Comparison of ENCODE assay signal across 8 cellular contexts in genomic region chr7:102439963-102440795, GRCh38. TPM values are rescaled to one million over a fixed set of nuclear protein-coding genes. Genes with fewer than 3 reads are reported as not detected.
DNase-seq lines count a peak whose midpoint lies in the region; ATAC-seq lines count a peak whose summit lies in the region.
"Had no signal": no experiment of that assay in that cellular context is flagged by ENCODE, and none has a peak within 500 bp of the region (broad histone marks: within the 10 kb centered on the region; RNA-seq: fewer than 3 reads in every experiment).

No MANE protein-coding gene starts in this region.

- ATAC-seq in GM18868 (IDR thresholded peaks at IDR 0.05; ENCODE audit: unreplicated experiment), result no peak

- H3K4me2 ChIP-seq in BLaER1 treated with 17β-estradiol and CSF1 and Interleukin-3, amounts not matched to agents 10 nM and 100 nM, result peak overlapping the region; percentile 31 to 88 (median 69)

- H3K36me3 ChIP-seq in BLaER1 treated with 17β-estradiol and CSF1 and Interleukin-3, amounts not matched to agents 10 nM and 100 nM, result peaks cover 42 to 85% (median 73%) of the 10 kb centered on the region in 11 experiments
- peaks cover 24% of the 10 kb centered on the region for H3K36me3 ChIP-seq in SJSA1

- H3K4me3 ChIP-seq in BLaER1 treated with 17β-estradiol and CSF1 and Interleukin-3, amounts not matched to agents 10 nM and 100 nM, result no peak overlapping the region
- no peak overlapping the region for H3K4me3 ChIP-seq in SJSA1
- H3K4me3 ChIP-seq: coronary artery had no signal

- peak overlapping the region in 10 of 11 experiments; percentile 3 to 93 (median 78); a peak in 20 of 22 replicates for H3K27ac ChIP-seq in BLaER1 treated with 17β-estradiol and CSF1 and Interleukin-3, amounts not matched to agents 10 nM and 100 nM
- H3K27ac ChIP-seq in SJSA1, result peak overlapping the region; percentile 50

- H3K9ac ChIP-seq in BLaER1 treated with 17β-estradiol and CSF1 and Interleukin-3, amounts not matched to agents 10 nM and 100 nM, result peak overlapping the region in 9 of 11 experiments; percentile 9 to 79 (median 58); a peak in 15 of 22 replicates

- no peaks in the 10 kb centered on the region for H3K27me3 ChIP-seq in BLaER1 treated with 17β-estradiol and CSF1 and Interleukin-3, amounts not matched to agents 10 nM and 100 nM
- no peaks in the 10 kb centered on the region for H3K27me3 ChIP-seq in SJSA1 (replicated peaks)

- DNase-seq in SJSA1 (ENCODE audit: low read depth in 1 of 2, low spot score in 2 of 2) (peak; percentile 86 to 95), iris pigment epithelial cell (ENCODE audit: low read depth) (peak; percentile 75), NCI-H82 (lab: John Stamatoyannopoulos, UW) (no peak)
- DNase-seq in central memory CD4-positive, alpha-beta T cell, result no peak
- DNase-seq: NCI-H1417 treated with DMSO at 0.1 percent for 48 hours had no signal

- H3K9me3 ChIP-seq in BLaER1 treated with 17β-estradiol and CSF1 and Interleukin-3, amounts not matched to agents 10 nM and 100 nM (replicated peaks in 1 of 11), result peaks cover 0 to 9% (median 0%) of the 10 kb centered on the region in 11 experiments; a peak in 5 of 22 replicates
- no peaks in the 10 kb centered on the region for H3K9me3 ChIP-seq in SJSA1 (replicated peaks)

- H4K20me1 ChIP-seq in BLaER1 treated with 17β-estradiol and CSF1 and Interleukin-3, amounts not matched to agents 10 nM and 100 nM, result peaks cover 0 to 67% (median 2%) of the 10 kb centered on the region in 11 experiments; a peak in 10 of 22 replicates

- H3K4me1 ChIP-seq in BLaER1 treated with 17β-estradiol and CSF1 and Interleukin-3, amounts not matched to agents 10 nM and 100 nM, result peaks cover 61 to 99% (median 96%) of the 10 kb centered on the region in 10 experiments
- H3K4me1 ChIP-seq in SJSA1 (replicated peaks), result peaks cover 20% of the 10 kb centered on the region

RNA-seq across cellular contexts. Expression of gene ORAI2, which starts 6.8 kb away (rescaled TPM):
- 18.3 and 27.0 TPM in 2 replicates for total RNA-seq in SJSA1 (2014; rRNA removed; shearing (Covaris generic))

RNA-seq across cellular contexts. Expression of gene ALKBH4, which starts 24.5 kb away (rescaled TPM):
- 26.4 and 27.4 TPM in 2 replicates for total RNA-seq in SJSA1 (2014; rRNA removed; shearing (Covaris generic))

RNA-seq across cellular contexts. Expression of gene LRWD1, which starts 24.6 kb away (rescaled TPM):
- 43.3 and 66.3 TPM in 2 replicates for total RNA-seq in SJSA1 (2014; rRNA removed; shearing (Covaris generic))

RNA-seq across cellular contexts. Expression of gene POLR2J, which starts 38.5 kb away (rescaled TPM):
- 17.8 and 44.1 TPM in 2 replicates for total RNA-seq in SJSA1 (2014; rRNA removed; shearing (Covaris generic))

RNA-seq across cellular contexts. Expression of gene PRKRIP1, which starts 44.0 kb away (rescaled TPM):
- total RNA-seq in SJSA1 (2014; rRNA removed; shearing (Covaris generic)), result 29.6 and 30.7 TPM in 2 replicates

Comparison
In these comparisons a context has a peak if more than half of its experiments do, and no peak if none do; other contexts are left out.
1. DNase-seq: peak in SJSA1 (2 of 2) and iris pigment epithelial cell (single experiment); none in central memory CD4-positive, alpha-beta T cell (single experiment) and NCI-H82 (single experiment).